In the genomic region with DNA sequence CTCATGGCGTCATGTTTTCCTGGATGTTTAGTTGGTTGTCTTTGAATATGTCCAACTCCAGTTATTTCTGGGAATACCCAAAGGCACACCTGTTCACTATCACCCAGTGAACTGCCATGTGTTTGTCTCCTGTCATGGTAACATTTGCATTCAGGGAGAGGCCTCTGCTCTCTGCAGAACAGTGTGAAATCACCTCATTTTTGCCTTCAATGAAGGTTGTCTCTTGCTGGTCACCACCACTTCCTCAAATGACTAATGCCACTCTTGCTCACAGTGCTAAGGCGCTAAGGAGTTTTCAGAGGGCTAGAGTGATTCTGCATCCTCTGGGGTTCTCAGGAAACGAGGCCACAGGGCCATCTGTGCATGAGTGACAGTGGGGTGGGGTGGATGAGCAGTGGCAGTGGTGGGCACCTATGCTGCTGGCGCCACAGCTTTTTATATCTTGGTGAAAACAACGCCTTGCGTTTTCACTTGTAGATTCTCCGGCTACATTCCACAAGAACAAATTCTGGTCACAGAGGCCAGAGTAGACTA, we compare ENCODE assay signal across 8 cellular contexts.
DNase-seq lines count a peak whose midpoint lies in the region; ATAC-seq, FAIRE-seq and TF ChIP-seq lines count a peak whose summit lies in the region.

No MANE protein-coding gene starts in this region.

- H3K27me3 Mint-ChIP-seq in T-helper 1 cell treated with Interleukin-12 subunit alpha and Interleukin-12 subunit beta and Interleukin-4 antibody, amounts not matched to agents 30 μg/mL and 1 μg/mL, for 36 hours (ENCODE audit: low read depth): no peaks in the 10 kb centered on the region
- no peaks in the 10 kb centered on the region for H3K27me3 Mint-ChIP-seq in astrocyte (ENCODE audit: low read depth, unreplicated experiment)
- no peaks in the 10 kb centered on the region for H3K27me3 Mint-ChIP-seq in naive thymus-derived CD4-positive, alpha-beta T cell
- no peaks in the 10 kb centered on the region for H3K27me3 Mint-ChIP-seq in type B pancreatic cell

- H2AFZ ChIP-seq in astrocyte (ENCODE audit: low read depth, low read length): peak overlapping the region; percentile 7

- H3K27me3 ChIP-seq in AG04450 (ENCODE audit: control insufficient read depth, insufficient read depth, low read length) (no peaks in the 10 kb centered on the region), astrocyte (ENCODE audit: insufficient read depth, low read length) (no peaks in the 10 kb centered on the region)
- H3K27me3 ChIP-seq in naive thymus-derived CD4-positive, alpha-beta T cell (ENCODE audit: control insufficient read depth in 2 of 2, insufficient read depth in 2 of 2, low read length in 2 of 2): no peaks in the 10 kb centered on the region

- FAIRE-seq in astrocyte (lab: Jason Lieb, UNC): no peak

- peaks cover 41% of the 10 kb centered on the region for H3K4me1 ChIP-seq in astrocyte (ENCODE audit: insufficient read depth, low read length)
- peaks cover 28 to 32% of the 10 kb centered on the region in 2 donors for H3K4me1 ChIP-seq in naive thymus-derived CD4-positive, alpha-beta T cell (ENCODE audit: control insufficient read depth in 2 of 2, insufficient read depth in 2 of 2, low read length in 2 of 2)

- H3K79me2 ChIP-seq in astrocyte (ENCODE audit: insufficient read depth, low read length): no peaks in the 10 kb centered on the region

- POLR2A ChIA-PET in AG04450 (lab: Yijun Ruan, JAX): interaction anchor here (0.6 to 2.3 kb wide), 6 partner anchors 7 to 98 kb away, joined by 3 to 12 read pairs (median 3); a partner anchor contains a TSS
- POLR2A ChIA-PET in naive thymus-derived CD4-positive, alpha-beta T cell (lab: Charles Lee): interaction anchor here (1.0 to 2.7 kb wide), 6 partner anchors 24 to 51 kb away, joined by 3 to 12 read pairs (median 3); no protein-coding TSS in a partner anchor

- H3K27ac ChIP-seq in AG04450 (ENCODE audit: low read depth, low read length) (peak overlapping the region; percentile 96), astrocyte (ENCODE audit: low read depth, low read length) (peak overlapping the region; percentile 96)
- peak overlapping the region; percentile 64 for H3K27ac ChIP-seq in naive thymus-derived CD4-positive, alpha-beta T cell (ENCODE audit: low read depth, low read length)

- H3K4me2 ChIP-seq in astrocyte (ENCODE audit: low read length): peak overlapping the region; percentile 78

- H3K4me3 Mint-ChIP-seq in T-helper 1 cell treated with Interleukin-12 subunit alpha and Interleukin-12 subunit beta and Interleukin-4 antibody, amounts not matched to agents 30 μg/mL and 1 μg/mL, for 36 hours: peak overlapping the region; percentile 84
- H3K4me3 Mint-ChIP-seq in astrocyte (ENCODE audit: unreplicated experiment) (peak overlapping the region; percentile 20), type B pancreatic cell (peak overlapping the region; percentile 62)
- H3K4me3 Mint-ChIP-seq in naive thymus-derived CD4-positive, alpha-beta T cell: peak overlapping the region; percentile 43 to 78 (median 72)

- H4K20me1 ChIP-seq in astrocyte (ENCODE audit: insufficient read depth, low read length): no peaks in the 10 kb centered on the region

- H3K9me3 ChIP-seq in AG04450 (ENCODE audit: control insufficient read depth, insufficient read depth, low read length): no peaks in the 10 kb centered on the region
- no peaks in the 10 kb centered on the region for H3K9me3 ChIP-seq in astrocyte (ENCODE audit: insufficient read depth, low read depth, low read length)
- H3K9me3 ChIP-seq in naive thymus-derived CD4-positive, alpha-beta T cell (ENCODE audit: control insufficient read depth in 2 of 3, low read length in 3 of 3): no peaks in the 10 kb centered on the region

- peak overlapping the region; percentile 99 for H3K27ac Mint-ChIP-seq in T-helper 1 cell treated with Interleukin-12 subunit alpha and Interleukin-12 subunit beta and Interleukin-4 antibody, amounts not matched to agents 30 μg/mL and 1 μg/mL, for 36 hours
- H3K27ac Mint-ChIP-seq in astrocyte (ENCODE audit: unreplicated experiment) (peak overlapping the region; percentile 99), type B pancreatic cell (peak overlapping the region; percentile 92)
- peak overlapping the region; percentile 79 to 99 (median 86) for H3K27ac Mint-ChIP-seq in naive thymus-derived CD4-positive, alpha-beta T cell

- ATAC-seq in HG03342 (IDR thresholded peaks at IDR 0.05; ENCODE audit: unreplicated experiment): peak; percentile 80
- ATAC-seq in naive thymus-derived CD4-positive, alpha-beta T cell: peak; percentile 88

- H3K36me3 Mint-ChIP-seq in T-helper 1 cell treated with Interleukin-12 subunit alpha and Interleukin-12 subunit beta and Interleukin-4 antibody, amounts not matched to agents 30 μg/mL and 1 μg/mL, for 36 hours (ENCODE audit: low read depth): peaks cover 31% of the 10 kb centered on the region
- peaks cover 2% of the 10 kb centered on the region for H3K36me3 Mint-ChIP-seq in astrocyte (ENCODE audit: low read depth, unreplicated experiment)
- peaks cover 0 to 33% (median 14%) of the 10 kb centered on the region in 5 donors for H3K36me3 Mint-ChIP-seq in naive thymus-derived CD4-positive, alpha-beta T cell
- H3K36me3 Mint-ChIP-seq in type B pancreatic cell: peaks cover 3% of the 10 kb centered on the region

- H3K4me3 ChIP-seq in AG04450 (ENCODE audit: low read depth, low read length) (no peak overlapping the region), astrocyte (ENCODE audit: insufficient read depth, low read depth, low read length) (peak overlapping the region; percentile 28)
- no peak overlapping the region for H3K4me3 ChIP-seq in naive thymus-derived CD4-positive, alpha-beta T cell (ENCODE audit: low read length)

- no peaks in the 10 kb centered on the region for H3K36me3 ChIP-seq in astrocyte (ENCODE audit: insufficient read depth, low read length)
- H3K36me3 ChIP-seq in naive thymus-derived CD4-positive, alpha-beta T cell (ENCODE audit: control insufficient read depth in 2 of 3, insufficient read depth in 3 of 3, low read length in 3 of 3): no peaks in the 10 kb centered on the region

- peak overlapping the region; percentile 81 for H3K9ac ChIP-seq in astrocyte (ENCODE audit: low read length)

- H3K4me1 Mint-ChIP-seq in T-helper 1 cell treated with Interleukin-12 subunit alpha and Interleukin-12 subunit beta and Interleukin-4 antibody, amounts not matched to agents 30 μg/mL and 1 μg/mL, for 36 hours (ENCODE audit: low read depth): peaks cover 56% of the 10 kb centered on the region
- peaks cover 46% of the 10 kb centered on the region for H3K4me1 Mint-ChIP-seq in astrocyte (ENCODE audit: low read depth, unreplicated experiment)
- H3K4me1 Mint-ChIP-seq in naive thymus-derived CD4-positive, alpha-beta T cell: peaks cover 31 to 66% (median 52%) of the 10 kb centered on the region in 7 donors
- peaks cover 31% of the 10 kb centered on the region for H3K4me1 Mint-ChIP-seq in type B pancreatic cell (ENCODE audit: unreplicated experiment)

- TF ChIP-seq CTCF in AG04450 (IDR thresholded peaks at IDR 0.05; ENCODE audit: low read depth, low read length): no peak
- no peak for TF ChIP-seq CTCF in astrocyte (IDR thresholded peaks at IDR 0.05; ENCODE audit: insufficient read depth, low read depth, low read length)
- no peak for TF ChIP-seq CTCF in type B pancreatic cell (conservative IDR thresholded peaks at IDR 0.05)

- intact Hi-C loops in naive thymus-derived CD4-positive, alpha-beta T cell (cut with micrococcal nuclease): loop anchor here (1.0 to 5.0 kb wide), 7 partner anchors 27 to 153 kb away; a partner anchor contains a TSS

- H3K9me3 Mint-ChIP-seq in T-helper 1 cell treated with Interleukin-12 subunit alpha and Interleukin-12 subunit beta and Interleukin-4 antibody, amounts not matched to agents 30 μg/mL and 1 μg/mL, for 36 hours: peaks cover 3% of the 10 kb centered on the region
- H3K9me3 Mint-ChIP-seq in astrocyte (ENCODE audit: unreplicated experiment) (peaks cover 3% of the 10 kb centered on the region), type B pancreatic cell (peaks cover 4% of the 10 kb centered on the region)
- peaks cover 0 to 5% (median 0%) of the 10 kb centered on the region in 11 donors for H3K9me3 Mint-ChIP-seq in naive thymus-derived CD4-positive, alpha-beta T cell

- CTCF ChIA-PET in AG04450 (lab: Charles Lee): interaction anchor here (0.6 to 0.7 kb wide), 4 partner anchors 16 to 372 kb away, joined by 3 to 9 read pairs (median 3); no protein-coding TSS in a partner anchor
- CTCF ChIA-PET in naive thymus-derived CD4-positive, alpha-beta T cell (lab: Charles Lee): interaction anchor here (1.0 to 1.7 kb wide), 2 partner anchors 24 to 80 kb away, joined by 3 to 4 read pairs; no protein-coding TSS in a partner anchor

- DNase-seq in AG04450 (ENCODE audit: low read depth, low spot score) (no peak), GM19238 (ENCODE audit: insufficient read length, low spot score) (peak; percentile 66), astrocyte (ENCODE audit: low read depth) (peak; percentile 45), type B pancreatic cell (ENCODE audit: extremely low spot score, unreplicated experiment) (no peak), NCI-H1105 (lab: John Stamatoyannopoulos, UW) (no peak)
- peak in 3 of 9 donors; percentile 5 to 68 (median 16) for DNase-seq in naive thymus-derived CD4-positive, alpha-beta T cell

Comparison
In these comparisons a context has a peak if more than half of its experiments do, and no peak if none do; other contexts are left out.
1. DNase-seq: peak in GM19238 (single experiment) and astrocyte (single experiment); none in AG04450 (single experiment), type B pancreatic cell (single experiment) and NCI-H1105 (single experiment).
2. H3K4me3 Mint-ChIP-seq: peak in every context shown above with its lines; median percentile 84 in T-helper 1 cell treated with Interleukin-12 subunit alpha and Interleukin-12 subunit beta and Interleukin-4 antibody, amounts not matched to agents 30 μg/mL and 1 μg/mL, for 36 hours; 72 in naive thymus-derived CD4-positive, alpha-beta T cell; 62 in type B pancreatic cell; 20 in astrocyte.
3. Peak in every context shown above with its lines, with median percentiles within 50 percentile points of each other: H3K27ac ChIP-seq and H3K27ac Mint-ChIP-seq.